ENCODE assay signal across 14 cellular contexts in genomic region chr7:130135208-130136205, GRCh38.
DNase-seq lines count a peak whose midpoint lies in the region; ATAC-seq and TF ChIP-seq lines count a peak whose summit lies in the region.
"Had no signal": no experiment of that assay in that cellular context is flagged by ENCODE, and none has a peak within 500 bp of the region (broad histone marks: within the 10 kb centered on the region; RNA-seq: fewer than 3 reads in every experiment).

No MANE protein-coding gene starts in this region.

- ATAC-seq in GM21390 (IDR thresholded peaks at IDR 0.05; ENCODE audit: unreplicated experiment) = no peak
- ATAC-seq: PC-3, psoas muscle had no signal

- no CpG with 5 or more reads among the region's 10 CpGs for WGBS in trophoblast cell (ENCODE audit: extremely low coverage, insufficient coverage, insufficient read length)

- DNase-seq in ELR (ENCODE audit: low read depth) (peak; percentile 13), OCI-M1 (lab: John Stamatoyannopoulos, UW) (peak; percentile 82), trophoblast cell (peak; percentile 44 to 47), amniotic stem cell (lab: John Stamatoyannopoulos, UW) (no peak), A673 (ENCODE audit: low spot score) (no peak)
- DNase-seq: activated gamma-delta T cell treated with Interleukin-2 at 50 U/mL for 16 hours; DMS153; effector CD4-positive, alpha-beta T cell; NCI-H187 treated with DMSO at 0.1 percent for 48 hours; NCI-H510A treated with DMSO at 0.1 percent for 48 hours; PC-3; psoas muscle had no signal

- CTCF ChIA-PET in A673 (lab: Charles Lee) = no interaction called here

- no peaks in the 10 kb centered on the region for H3K79me2 ChIP-seq in trophoblast cell (ENCODE audit: control insufficient read depth, insufficient read depth, low read length, poor library complexity)

- no peak overlapping the region for H4K8ac ChIP-seq in trophoblast cell (ENCODE audit: low read depth, low read length)

- H3K9me3 ChIP-seq in trophoblast cell (ENCODE audit: insufficient read depth, low read depth, low read length) = no peaks in the 10 kb centered on the region
- no peaks in the 10 kb centered on the region for H3K9me3 ChIP-seq in A673 (ENCODE audit: low read depth, low read length, poor library complexity, severe bottlenecking)
- H3K9me3 ChIP-seq: psoas muscle had no signal

- TF ChIP-seq CTCF in A673 (conservative IDR thresholded peaks at IDR 0.05; ENCODE audit: low read depth, low read length) = no peak

- H2BK5ac ChIP-seq in trophoblast cell (ENCODE audit: low read depth, low read length, poor library complexity) = no peak overlapping the region

- no peak overlapping the region for H3K4ac ChIP-seq in trophoblast cell (ENCODE audit: low read depth, low read length)

- no peak overlapping the region for H3K23ac ChIP-seq in trophoblast cell (ENCODE audit: low read length)

- POLR2A ChIA-PET in A673 (lab: Charles Lee; ENCODE audit: low non-redundant PET) = no interaction called here

- intact Hi-C loops in A673 (cut with micrococcal nuclease; ENCODE audit: unreplicated experiment) = no loop called here

- no peak overlapping the region for H3K4me2 ChIP-seq in trophoblast cell (ENCODE audit: low read length)

- H2AK5ac ChIP-seq in trophoblast cell (ENCODE audit: low read length) = no peak overlapping the region

- H3K4me3 ChIP-seq in trophoblast cell (ENCODE audit: low read depth, low read length) (no peak overlapping the region), A673 (ENCODE audit: low read depth, low read length, poor library complexity, severe bottlenecking) (no peak overlapping the region)
- H3K4me3 ChIP-seq: psoas muscle had no signal

- no peak overlapping the region for H2BK120ac ChIP-seq in trophoblast cell (ENCODE audit: insufficient read depth, low read length, poor library complexity)

- H3K79me1 ChIP-seq in trophoblast cell (ENCODE audit: low read length) = no peaks in the 10 kb centered on the region

- H3K27ac ChIP-seq in cingulate gyrus (ENCODE audit: low read depth, low read length) (peak overlapping the region; percentile 66), trophoblast cell (ENCODE audit: low read depth, low read length) (no peak overlapping the region), A673 (ENCODE audit: low read depth, low read length, poor library complexity, severe bottlenecking) (no peak overlapping the region)
- H3K27ac ChIP-seq: psoas muscle had no signal

- no peaks in the 10 kb centered on the region for H3K27me3 ChIP-seq in trophoblast cell (ENCODE audit: insufficient read depth, low read length)
- no peaks in the 10 kb centered on the region for H3K27me3 ChIP-seq in A673 (replicated peaks; ENCODE audit: insufficient read depth, low read depth, low read length, poor library complexity)

- no peak overlapping the region for H4K91ac ChIP-seq in trophoblast cell (ENCODE audit: low read depth, low read length)

- H4K12ac ChIP-seq in trophoblast cell (ENCODE audit: low read depth, low read length) = no peak overlapping the region

- H3K9ac ChIP-seq in trophoblast cell (ENCODE audit: low read length) = no peak overlapping the region

- no peak overlapping the region for H2BK12ac ChIP-seq in trophoblast cell (ENCODE audit: low read length)

- H3K4me1 ChIP-seq in trophoblast cell (ENCODE audit: control insufficient read depth in 1 of 2, insufficient read depth in 2 of 2, low read length in 2 of 2) = no peaks in the 10 kb centered on the region
- H3K4me1 ChIP-seq in A673 (ENCODE audit: insufficient read depth, low read length, poor library complexity, severe bottlenecking) = no peaks in the 10 kb centered on the region
- H3K4me1 ChIP-seq: psoas muscle had no signal

- H3K36me3 ChIP-seq in trophoblast cell (ENCODE audit: control insufficient read depth in 1 of 2, insufficient read depth in 2 of 2, low read length in 2 of 2) = peaks cover 9 to 12% of the 10 kb centered on the region in 2 experiments
- H3K36me3 ChIP-seq in A673 (ENCODE audit: insufficient read depth, low read length, poor library complexity, severe bottlenecking) = peaks cover 7% of the 10 kb centered on the region

- H2AFZ ChIP-seq in trophoblast cell (ENCODE audit: insufficient read depth, low read length, poor library complexity) = no peak overlapping the region

- no peak overlapping the region for H3K14ac ChIP-seq in trophoblast cell (ENCODE audit: low read length)

- no TSS peak for BruUV-seq in A673 (replicated peaks; lab: Mats Ljungman, UMichigan)

- H3K18ac ChIP-seq in trophoblast cell (ENCODE audit: low read length) = no peak overlapping the region

Comparison
In these comparisons a context has a peak if more than half of its experiments do, and no peak if none do; other contexts are left out.
1. DNase-seq: peak in ELR (single experiment), OCI-M1 (single experiment) and trophoblast cell (2 of 2); none in amniotic stem cell (single experiment) and A673 (single experiment).